In the genomic region with DNA sequence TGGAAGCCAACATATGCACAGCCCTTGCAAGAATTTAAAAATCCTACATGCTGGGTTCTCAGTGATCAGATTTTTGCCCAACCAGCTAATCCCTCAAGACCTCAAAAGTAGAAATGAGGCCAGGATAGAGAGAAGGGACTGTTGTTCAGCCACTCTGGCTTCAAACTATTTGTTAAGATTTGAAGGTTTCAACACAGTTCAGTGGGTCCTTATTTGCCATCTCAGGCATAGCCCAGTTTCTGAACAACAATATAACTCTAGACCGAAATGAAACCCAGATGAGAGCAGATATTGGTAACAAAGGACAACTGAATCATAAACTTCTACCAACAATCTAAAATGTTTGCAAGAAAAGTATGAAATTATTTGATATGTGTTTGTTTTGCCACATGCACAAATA, we compare ENCODE assay signal across 2 cellular contexts.
TF ChIP-seq lines count a peak whose summit lies in the region.

No MANE protein-coding gene starts in this region.

TF ChIP-seq in liver, 16 proteins besides CTCF, POLR2A, EP300 and RAD21 (continued from another document):
- TF ChIP-seq FOXA1 (IDR thresholded peaks at IDR 0.05) = no peak

TF ChIP-seq in HepG2, 621 proteins besides CTCF, POLR2A, EP300 and RAD21 (continued from another document):
- TF ChIP-seq KDM6A (CRISPR knock-in tag; IDR thresholded peaks at IDR 0.05; ENCODE audit: low read depth) (no peak), ZFP41 (CRISPR knock-in tag; IDR thresholded peaks at IDR 0.05; ENCODE audit: borderline replicate concordance) (no peak), SOX6 (IDR thresholded peaks at IDR 0.05) (no peak), SOX6 (CRISPR knock-in tag; IDR thresholded peaks at IDR 0.05) (no peak), ZNF839 (CRISPR knock-in tag; IDR thresholded peaks at IDR 0.05; ENCODE audit: borderline replicate concordance) (no peak)
